Comparison of ENCODE assay signal across 8 cellular contexts in genomic region chr10:13271552-13272163, GRCh38.
DNase-seq lines count a peak whose midpoint lies in the region; ATAC-seq and TF ChIP-seq lines count a peak whose summit lies in the region.

No MANE protein-coding gene starts in this region.

- ATAC-seq in HG03135 (IDR thresholded peaks at IDR 0.05; ENCODE audit: unreplicated experiment) (peak; percentile 66), HG02571 (IDR thresholded peaks at IDR 0.05; ENCODE audit: unreplicated experiment) (no peak), GM18517 (IDR thresholded peaks at IDR 0.05; ENCODE audit: unreplicated experiment) (no peak)

- TF ChIP-seq CTCF in GM12874 (IDR thresholded peaks at IDR 0.05; ENCODE audit: insufficient read depth, low read depth, low read length), result peak; percentile 84
- peak; percentile 59 for TF ChIP-seq CTCF in astrocyte of the spinal cord (IDR thresholded peaks at IDR 0.05; ENCODE audit: low read depth, low read length)

- DNase-seq in SW480 (ENCODE audit: low spot score) (peak; percentile 26), astrocyte of the spinal cord (ENCODE audit: low read depth, low spot score) (no peak), kidney tubule cell (ENCODE audit: low spot score) (peak; percentile 34)
- DNase-seq in stimulated activated CD8-positive, alpha-beta memory T cell treated with anti-CD3 and anti-CD28 coated beads, Interleukin-12 subunit alpha, Interleukin-12 subunit beta, amount 100 ng/mL, for 1 hour (ENCODE audit: low read depth), result peak; percentile 25

- H3K4me3 ChIP-seq in astrocyte of the spinal cord (ENCODE audit: low read depth, low read length), result no peak overlapping the region

- in situ Hi-C loops in astrocyte of the spinal cord (cut with HindIII; ENCODE audit: low sequenced_read_pairs), result no loop called here
